11 cellular contexts compared by ENCODE assay signal in the genomic region with DNA sequence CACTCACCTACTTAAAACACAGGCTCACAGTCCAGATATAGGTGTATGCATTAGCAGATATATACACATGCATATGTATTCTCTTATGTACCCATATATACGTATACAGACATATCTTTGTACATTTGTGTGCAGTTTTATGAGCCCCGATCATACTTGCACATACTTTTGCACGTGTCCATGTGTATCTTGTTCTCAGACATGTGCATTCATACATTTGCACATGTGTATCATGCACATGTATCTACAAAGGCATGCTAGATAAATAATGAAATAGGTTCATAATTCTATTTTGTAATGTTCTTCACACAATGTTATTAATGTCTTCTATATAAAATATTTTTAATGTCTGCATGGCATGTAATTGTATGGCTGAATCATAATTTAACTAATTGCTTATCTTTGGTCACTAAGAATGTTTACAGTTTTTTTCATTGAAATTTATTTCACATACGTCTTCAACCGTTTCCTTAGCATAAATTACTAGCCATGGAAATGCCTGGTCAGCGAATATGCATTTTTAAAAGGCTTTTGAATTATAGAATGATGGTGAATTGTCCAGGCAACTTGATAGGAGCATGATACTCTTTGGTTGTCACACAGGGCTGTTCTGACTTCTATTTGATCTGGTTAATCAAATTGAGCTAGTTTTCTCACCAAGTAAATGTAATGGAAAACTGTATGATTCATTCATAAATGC. TPM values are rescaled to one million over a fixed set of nuclear protein-coding genes. Genes with fewer than 3 reads are reported as not detected.
DNase-seq lines count a peak whose midpoint lies in the region; ATAC-seq and TF ChIP-seq lines count a peak whose summit lies in the region.
"Had no signal": no experiment of that assay in that cellular context is flagged by ENCODE, and none has a peak within 500 bp of the region (broad histone marks: within the 10 kb centered on the region; RNA-seq: fewer than 3 reads in every experiment).

No MANE protein-coding gene starts in this region.

- ATAC-seq in CD8-positive, alpha-beta T cell: no peak
- no peak for ATAC-seq in HG03457 (IDR thresholded peaks at IDR 0.05; ENCODE audit: unreplicated experiment)
- ATAC-seq: activated CD8-positive, alpha-beta memory T cell treated with anti-CD3 and anti-CD28 coated beads, Interleukin-2, amount 10 ng/mL, durations not matched to agents 7 days and 5 days had no signal

- POLR2A ChIA-PET in CD8-positive, alpha-beta T cell (lab: Charles Lee): interaction anchor here (0.6 to 1.0 kb wide), 2 partner anchors 12 to 14 kb away, joined by 3 read pairs; no protein-coding TSS in a partner anchor
- POLR2A ChIA-PET in MCF 10A (lab: Yijun Ruan, JAX): interaction anchor here (0.6 to 5.4 kb wide), 16 partner anchors 9 to 261 kb away, joined by 3 to 98 read pairs (median 16); partner anchors contain the start of genes GNPDA1 and RNF14

- H2AFZ ChIP-seq in neuron (ENCODE audit: low read depth, low read length): no peak overlapping the region

- peaks cover 69% of the 10 kb centered on the region for H3K4me1 ChIP-seq in CD8-positive, alpha-beta T cell (ENCODE audit: insufficient read depth, low read length)
- peaks cover 9% of the 10 kb centered on the region for H3K4me1 ChIP-seq in neuron (ENCODE audit: insufficient read depth, low read length)

- CTCF ChIA-PET in CD8-positive, alpha-beta T cell (lab: Charles Lee): interaction anchor here (0.5 to 4.4 kb wide), 8 partner anchors 9 to 121 kb away, joined by 3 to 49 read pairs (median 5); partner anchors contain the start of gene GNPDA1
- CTCF ChIA-PET in MCF 10A (lab: Yijun Ruan, JAX): interaction anchor here (0.7 to 2.2 kb wide), 14 partner anchors 9 to 370 kb away, joined by 3 to 27 read pairs (median 4); partner anchors contain the start of gene RNF14

- H3K27me3 Mint-ChIP-seq in CD8-positive, alpha-beta T cell (ENCODE audit: low read depth): no peaks in the 10 kb centered on the region
- H3K27me3 Mint-ChIP-seq in MCF 10A (ENCODE audit: insufficient read depth, unreplicated experiment): no peaks in the 10 kb centered on the region
- H3K27me3 Mint-ChIP-seq: activated CD8-positive, alpha-beta memory T cell treated with anti-CD3 and anti-CD28 coated beads, Interleukin-2, amount 10 ng/mL, durations not matched to agents 7 days and 5 days had no signal

- H3K36me3 Mint-ChIP-seq in CD8-positive, alpha-beta T cell: peaks cover 41% of the 10 kb centered on the region
- H3K36me3 Mint-ChIP-seq in MCF 10A (ENCODE audit: insufficient read depth, unreplicated experiment): peaks cover 5% of the 10 kb centered on the region

- H3K9me3 Mint-ChIP-seq in CD8-positive, alpha-beta T cell: no peaks in the 10 kb centered on the region
- H3K9me3 Mint-ChIP-seq in MCF 10A (ENCODE audit: unreplicated experiment): no peaks in the 10 kb centered on the region

- H3K27me3 ChIP-seq in CD8-positive, alpha-beta T cell (ENCODE audit: insufficient read depth, low read length): no peaks in the 10 kb centered on the region
- H3K27me3 ChIP-seq in neuron (ENCODE audit: insufficient read depth, low read length): no peaks in the 10 kb centered on the region

- no peaks in the 10 kb centered on the region for H3K36me3 ChIP-seq in CD8-positive, alpha-beta T cell (ENCODE audit: insufficient read depth, low read length)
- H3K36me3 ChIP-seq in KOPT-K1 (ENCODE audit: insufficient read depth, low read length) (peaks cover 5% of the 10 kb centered on the region; the same call in 1 of the 2 replicates), neuron (ENCODE audit: insufficient read depth, low read length) (peaks cover 15% of the 10 kb centered on the region)

- peak overlapping the region; percentile 49 for H3K27ac Mint-ChIP-seq in CD8-positive, alpha-beta T cell
- peak overlapping the region; percentile 86 for H3K27ac Mint-ChIP-seq in MCF 10A (ENCODE audit: low read depth, unreplicated experiment)

- peak overlapping the region; percentile 99 for H3K4me3 Mint-ChIP-seq in CD8-positive, alpha-beta T cell
- H3K4me3 Mint-ChIP-seq in MCF 10A (ENCODE audit: unreplicated experiment): peak overlapping the region; percentile 94

- H3K9me3 ChIP-seq in CD8-positive, alpha-beta T cell (ENCODE audit: low read length): no peaks in the 10 kb centered on the region
- H3K9me3 ChIP-seq in KOPT-K1 (ENCODE audit: insufficient read depth, low read length, poor library complexity, severe bottlenecking) (no peaks in the 10 kb centered on the region), neuron (ENCODE audit: low read length) (peaks cover 7% of the 10 kb centered on the region)

- intact Hi-C loops in CD8-positive, alpha-beta T cell (cut with DNase I, micrococcal nuclease): loop anchor here in 1 of 2 experiments (2.0 to 10.0 kb wide), 2 partner anchors 18 to 894 kb away; no protein-coding TSS in a partner anchor
- intact Hi-C loops in MCF 10A (cut with micrococcal nuclease): no loop called here

- BruUV-seq in MCF 10A (replicated peaks; lab: Mats Ljungman, UMichigan): no TSS peak

- no peak for TF ChIP-seq CTCF in CD8-positive, alpha-beta T cell (IDR thresholded peaks at IDR 0.05)
- no peak for TF ChIP-seq CTCF in MCF 10A (IDR thresholded peaks at IDR 0.05; ENCODE audit: unreplicated experiment)

- peak overlapping the region; percentile 6 for H3K4me3 ChIP-seq in CD8-positive, alpha-beta T cell (ENCODE audit: low read depth, low read length)
- H3K4me3 ChIP-seq in neuron (ENCODE audit: low read length): peak overlapping the region; percentile 85

- H3K4me1 Mint-ChIP-seq in CD8-positive, alpha-beta T cell (ENCODE audit: low read depth): peaks cover 70% of the 10 kb centered on the region
- peaks cover 24% of the 10 kb centered on the region for H3K4me1 Mint-ChIP-seq in MCF 10A (ENCODE audit: insufficient read depth, unreplicated experiment)

- no peak overlapping the region for H3K27ac ChIP-seq in CD8-positive, alpha-beta T cell (ENCODE audit: low read depth, low read length)
- H3K27ac ChIP-seq in KOPT-K1 (ENCODE audit: low read depth, low read length, poor library complexity, severe bottlenecking): peak overlapping the region; percentile 87

- no peak for DNase-seq in CD8-positive, alpha-beta T cell
- DNase-seq in MCF 10A (ENCODE audit: unreplicated experiment) (no peak), NCI-H2029 treated with DMSO at 0.1 percent for 48 hours (lab: John Stamatoyannopoulos, UW) (no peak), SIG-M5 (lab: John Stamatoyannopoulos, UW) (no peak), CD1c-positive myeloid dendritic cell (ENCODE audit: extremely low spot score) (no peak)
- DNase-seq: activated CD8-positive, alpha-beta memory T cell treated with anti-CD3 and anti-CD28 coated beads, Interleukin-2, amount 10 ng/mL, durations not matched to agents 7 days and 5 days; foreskin fibroblast; posterior cingulate gyrus had no signal

RNA-seq across cellular contexts. Expression of gene NDFIP1, which starts 2.6 kb away (rescaled TPM):
- 100 to 1,000 TPM; 156 to 167 TPM for total RNA-seq in CD8-positive, alpha-beta T cell
- total RNA-seq in MCF 10A (2022): 50.8 and 61.6 TPM in 2 replicates
